In genomic region chr20:39751557-39752137, GRCh38 we compare ENCODE assay signal across 29 cellular contexts.
"Had no signal": no experiment of that assay in that cellular context is flagged by ENCODE, and none has a peak within 500 bp of the region (broad histone marks: within the 10 kb centered on the region; RNA-seq: fewer than 3 reads in every experiment).

No MANE protein-coding gene starts in this region.

- H3K9me3 ChIP-seq: thyroid gland had no signal

- H3K4me1 ChIP-seq: ascending aorta, left ventricle myocardium inferior, neural progenitor cell, stomach, thyroid gland, upper lobe of right lung had no signal

- H2AFZ ChIP-seq: neural progenitor cell had no signal

- H3K27ac ChIP-seq: ascending aorta, cardiac muscle cell, coronary artery, dorsolateral prefrontal cortex, left ventricle myocardium inferior, neural progenitor cell, stomach, thyroid gland, upper lobe of right lung had no signal

- H3K36me3 ChIP-seq: ascending aorta, cardiac muscle cell, left ventricle myocardium inferior, neural progenitor cell, stomach, thyroid gland, upper lobe of right lung had no signal

- FAIRE-seq: frontal cortex, islet of Langerhans had no signal

- H3K27me3 ChIP-seq: ascending aorta, cardiac muscle cell, neural progenitor cell, stomach, thyroid gland, upper lobe of right lung had no signal

- H3K9ac ChIP-seq: neural progenitor cell had no signal

- H3K4me3 ChIP-seq: ascending aorta, cardiac muscle cell, coronary artery, dorsolateral prefrontal cortex, left ventricle myocardium inferior, lung, neural progenitor cell, stomach, thyroid gland, upper lobe of right lung had no signal

- DNase-seq: activated CD4-positive, alpha-beta memory T cell treated with anti-CD3 and anti-CD28 coated beads for 36 hours; activated CD4-positive, alpha-beta T cell treated with anti-CD3 and anti-CD28 coated beads, Interleukin-2, amount 10 ng/mL, durations not matched to agents 24 days and 14 days; activated CD4-positive, CD25-positive, alpha-beta regulatory T cell treated with anti-CD3 and anti-CD28 coated beads, Interleukin-2, amount 50 U/mL, for 72 hours; activated CD8-positive, alpha-beta memory T cell treated with anti-CD3 and anti-CD28 coated beads, Interleukin-2, amount 50 U/mL, for 4 hours; activated effector memory CD4-positive, alpha-beta T cell treated with anti-CD3 and anti-CD28 coated beads, Interleukin-2, amount 50 U/mL, for 16 hours; activated naive CD4-positive, alpha-beta T cell treated with anti-CD3 and anti-CD28 coated beads for 36 hours; activated naive CD8-positive, alpha-beta T cell treated with anti-CD3 and anti-CD28 coated beads, Interleukin-2, amount 10 ng/mL, durations not matched to agents 7 days and 5 days; activated T-cell treated with anti-CD3 and anti-CD28 coated beads, Interleukin-2, amount 50 U/mL, for 1 hour; dorsolateral prefrontal cortex; effector memory CD4-positive, alpha-beta T cell; left ventricle myocardium inferior; mesendoderm; natural killer cell; occipital lobe; posterior cingulate gyrus; right cardiac atrium; stimulated activated CD4-positive, alpha-beta T cell treated with anti-CD3 and anti-CD28 coated beads, Interleukin-15, amount 100 ng/mL, for 24 hours; stimulated activated CD4-positive, alpha-beta T cell treated with anti-CD3 and anti-CD28 coated beads, Interleukin-2, amount 100 ng/mL, for 24 hours; stimulated activated naive B cell treated with anti-CD40 and anti-IgM and Interleukin-4, amounts not matched to agents 10 μg/mL and 1 μg/mL and 100 μg/mL, for 72 hours; stomach; thyroid gland; upper lobe of right lung had no signal

- H3K4me2 ChIP-seq: neural progenitor cell had no signal

- ATAC-seq: natural killer cell; right cardiac atrium; stimulated activated naive B cell treated with anti-CD40 and anti-IgM and Interleukin-4, amounts not matched to agents 10 μg/mL and 1 μg/mL and 100 μg/mL, for 72 hours; upper lobe of right lung had no signal
